Comparison of ENCODE assay signal across 8 cellular contexts in genomic region chr2:64453710-64454315, GRCh38. TPM values are rescaled to one million over a fixed set of nuclear protein-coding genes. Genes with fewer than 3 reads are reported as not detected.
A peak's percentile ranks its signal among the peaks of the same experiment; 100 is the strongest.
DNase-seq lines count a peak whose midpoint lies in the region; ATAC-seq, FAIRE-seq and TF ChIP-seq lines count a peak whose summit lies in the region.

TSS of gene LGALSL (plus strand) at chr2:64454162. CDS start at chr2:64454546, 384 bp downstream.

- peak within 1 kb of the TSS; percentile 80 for H2AFZ ChIP-seq in HCT116 (ENCODE audit: low read depth, low read length, poor library complexity, severe bottlenecking)
- H2AFZ ChIP-seq in neural progenitor cell (replicated peaks) = peak within 1 kb of the TSS; percentile 88

- peaks cover 50% of the 10 kb centered on the region for H3K27me3 Mint-ChIP-seq in activated T-helper 2 cell treated with anti-CD3 and anti-CD28 coated beads, Interferon-gamma antibody, Interleukin-2, Interleukin-4, amounts not matched to agents 10 μg/mL and 5 μg/mL and 100 μg/mL, durations not matched to agents 14 hours and 24 hours and 36 hours (ENCODE audit: low read depth)
- peaks cover 2% of the 10 kb centered on the region for H3K27me3 Mint-ChIP-seq in neural progenitor cell (ENCODE audit: insufficient read depth, low read depth)

- RAD21 ChIA-PET in HCT116 (lab: Charles Lee; ENCODE audit: low non-redundant PET in 1 of 2, low total read pairs in 2 of 2, uncharacterized antibody in 2 of 2, unreplicated experiment in 2 of 2) = no interaction called here

- peak; percentile 60 for TF ChIP-seq POLR2A in HCT116 (IDR thresholded peaks at IDR 0.05; ENCODE audit: borderline replicate concordance, extremely low read depth, insufficient read depth, insufficient read length)

- H3K9me3 Mint-ChIP-seq in activated T-helper 2 cell treated with anti-CD3 and anti-CD28 coated beads, Interferon-gamma antibody, Interleukin-2, Interleukin-4, amounts not matched to agents 10 μg/mL and 5 μg/mL and 100 μg/mL, durations not matched to agents 14 hours and 24 hours and 36 hours = no peaks in the 10 kb centered on the region
- no peaks in the 10 kb centered on the region for H3K9me3 Mint-ChIP-seq in neural progenitor cell

- no peaks in the 10 kb centered on the region for H3K9me3 ChIP-seq in HCT116 (ENCODE audit: control insufficient read depth in 1 of 2, insufficient read depth in 1 of 2, low read depth in 1 of 2, low read length in 2 of 2)
- H3K9me3 ChIP-seq in neural progenitor cell (ENCODE audit: low read depth) = no peaks in the 10 kb centered on the region

- H3K36me3 ChIP-seq in HCT116 (ENCODE audit: control insufficient read depth in 1 of 2, insufficient read depth in 2 of 2, low read length in 2 of 2) (peaks cover 7 to 15% of the 10 kb centered on the region in 2 experiments; a peak in 3 of 4 replicates), neural progenitor cell (peaks cover 6% of the 10 kb centered on the region)

- TF ChIP-seq CTCF in HCT116 (IDR thresholded peaks at IDR 0.05 in 2 of 3, conservative IDR thresholded peaks at IDR 0.05 in 1 of 3; ENCODE audit: borderline replicate concordance in 1 of 3, insufficient read depth in 1 of 3, low read depth in 2 of 3, low read length in 2 of 3) (no peak), neural progenitor cell (IDR thresholded peaks at IDR 0.05) (no peak)

- H3K4me1 ChIP-seq in HCT116 (ENCODE audit: control insufficient read depth in 1 of 2, insufficient read depth in 2 of 2, low read length in 2 of 2) (peaks cover 17 to 27% of the 10 kb centered on the region in 2 experiments), neural progenitor cell (peaks cover 21% of the 10 kb centered on the region)

- POLR2A ChIA-PET in HCT116 (lab: Charles Lee) = interaction anchor here (0.6 to 1.3 kb wide), 3 partner anchors 37 to 94 kb away, joined by 3 to 4 read pairs (median 4); no protein-coding TSS in a partner anchor

- H3K4me2 ChIP-seq in HCT116 (ENCODE audit: low read length) = peak within 1 kb of the TSS; percentile 94
- peak within 1 kb of the TSS; percentile 98 for H3K4me2 ChIP-seq in neural progenitor cell

- TF ChIP-seq RAD21 in HCT116 (IDR thresholded peaks at IDR 0.05; ENCODE audit: low read depth) = no peak

- H3K4me1 Mint-ChIP-seq in activated T-helper 2 cell treated with anti-CD3 and anti-CD28 coated beads, Interferon-gamma antibody, Interleukin-2, Interleukin-4, amounts not matched to agents 10 μg/mL and 5 μg/mL and 100 μg/mL, durations not matched to agents 14 hours and 24 hours and 36 hours (ENCODE audit: low read depth) = peaks cover 5% of the 10 kb centered on the region
- H3K4me1 Mint-ChIP-seq in neural progenitor cell = peaks cover 36% of the 10 kb centered on the region

- H3K9me2 ChIP-seq in HCT116 (ENCODE audit: insufficient read depth) = no peaks in the 10 kb centered on the region

- H3K36me3 Mint-ChIP-seq in activated T-helper 2 cell treated with anti-CD3 and anti-CD28 coated beads, Interferon-gamma antibody, Interleukin-2, Interleukin-4, amounts not matched to agents 10 μg/mL and 5 μg/mL and 100 μg/mL, durations not matched to agents 14 hours and 24 hours and 36 hours (ENCODE audit: low read depth) = no peaks in the 10 kb centered on the region
- H3K36me3 Mint-ChIP-seq in neural progenitor cell = peaks cover 21% of the 10 kb centered on the region

- peak within 1 kb of the TSS; percentile 74 to 82 for H3K4me3 ChIP-seq in HCT116 (replicated peaks in 1 of 2; ENCODE audit: low read depth in 1 of 2, low read length in 2 of 2)
- peak within 1 kb of the TSS; percentile 97 for H3K4me3 ChIP-seq in neural progenitor cell

- intact Hi-C loops in HCT116 (cut with micrococcal nuclease) = no loop called here
- intact Hi-C loops in activated T-helper 2 cell treated with anti-CD3 and anti-CD28 coated beads, Interferon-gamma antibody, Interleukin-2, Interleukin-4, amounts not matched to agents 10 μg/mL and 5 μg/mL and 100 μg/mL, durations not matched to agents 14 hours and 24 hours and 36 hours (cut with micrococcal nuclease) = loop anchor here (10.0 kb wide), 1 partner anchor 89 kb away; no protein-coding TSS in a partner anchor

- H3K79me2 ChIP-seq in HCT116 (ENCODE audit: insufficient read depth, low read length) = no peaks in the 10 kb centered on the region; the same call in 1 of the 2 replicates
- H3K79me2 ChIP-seq in neural progenitor cell (ENCODE audit: low read depth) = peaks cover 7% of the 10 kb centered on the region

- H4K20me1 ChIP-seq in HCT116 (ENCODE audit: insufficient read depth) (no peaks in the 10 kb centered on the region), neural progenitor cell (ENCODE audit: low read depth) (no peaks in the 10 kb centered on the region)

- H3K9ac ChIP-seq in HCT116 (ENCODE audit: low read length) (peak within 1 kb of the TSS; percentile 77), neural progenitor cell (peak within 1 kb of the TSS; percentile 79)

- ATAC-seq in HCT116 = peak; percentile 85

- H3K27me3 ChIP-seq in HCT116 (ENCODE audit: insufficient read depth, low read length) (no peaks in the 10 kb centered on the region), neural progenitor cell (no peaks in the 10 kb centered on the region)

- H3K27ac ChIP-seq in HCT116 (ENCODE audit: low read depth, low read length) (peak within 1 kb of the TSS; percentile 83), neural progenitor cell (peak within 1 kb of the TSS; percentile 93)

- peak within 1 kb of the TSS; percentile 78 for H3K4me3 Mint-ChIP-seq in activated T-helper 2 cell treated with anti-CD3 and anti-CD28 coated beads, Interferon-gamma antibody, Interleukin-2, Interleukin-4, amounts not matched to agents 10 μg/mL and 5 μg/mL and 100 μg/mL, durations not matched to agents 14 hours and 24 hours and 36 hours (ENCODE audit: low read depth)
- H3K4me3 Mint-ChIP-seq in neural progenitor cell = peak within 1 kb of the TSS; percentile 97

- H3K27ac Mint-ChIP-seq in activated T-helper 2 cell treated with anti-CD3 and anti-CD28 coated beads, Interferon-gamma antibody, Interleukin-2, Interleukin-4, amounts not matched to agents 10 μg/mL and 5 μg/mL and 100 μg/mL, durations not matched to agents 14 hours and 24 hours and 36 hours = no peak within 1 kb of the TSS
- H3K27ac Mint-ChIP-seq in neural progenitor cell = peak within 1 kb of the TSS; percentile 99

- BruUV-seq in HCT116 (replicated peaks; lab: Mats Ljungman, UMichigan) = no TSS peak

- H3F3A ChIP-seq in neural progenitor cell (ENCODE audit: low read depth) = peaks cover 26% of the 10 kb centered on the region

- DNase-seq in stimulated activated CD4-positive, alpha-beta T cell treated with anti-CD3 and anti-CD28 coated beads, Interleukin-2, amount 100 ng/mL, for 48 hours = peak; percentile 26
- DNase-seq in stimulated activated CD4-positive, alpha-beta T cell treated with anti-CD3 and anti-CD28 coated beads, Interleukin-15, amount 100 ng/mL, for 24 hours = no peak
- DNase-seq in HCT116 (ENCODE audit: low read depth, low spot score) = peak; percentile 49
- peak; percentile 81 for DNase-seq in NCI-H146 (lab: John Stamatoyannopoulos, UW)
- DNase-seq in activated T-helper 2 cell treated with anti-CD3 and anti-CD28 coated beads, Interferon-gamma antibody, Interleukin-2, Interleukin-4, amounts not matched to agents 10 μg/mL and 5 μg/mL and 100 μg/mL, durations not matched to agents 14 hours and 24 hours and 36 hours (ENCODE audit: low spot score) = peak; percentile 30
- DNase-seq in frontal cortex (ENCODE audit: low spot score in 2 of 2) = peak; percentile 72 to 74
- peak; percentile 92 for DNase-seq in neural progenitor cell (ENCODE audit: low spot score)
- no peak for DNase-seq in NCI-H187 treated with DMSO at 0.1 percent for 48 hours (lab: John Stamatoyannopoulos, UW)

- no peak for FAIRE-seq in frontal cortex (lab: Jason Lieb, UNC)

- CTCF ChIA-PET in HCT116 (lab: Charles Lee) = no interaction called here

TF ChIP-seq in HCT116, 20 proteins besides CTCF, POLR2A, EP300 and RAD21 (continues in another document):
- TF ChIP-seq REST (IDR thresholded peaks at IDR 0.05; ENCODE audit: low read depth) = no peak
- no peak for TF ChIP-seq ELF1 (IDR thresholded peaks at IDR 0.05; ENCODE audit: borderline replicate concordance, low read depth)
- peak; percentile 66 for TF ChIP-seq MAX (IDR thresholded peaks at IDR 0.05)
- TF ChIP-seq EZH2 (IDR thresholded peaks at IDR 0.05) = no peak
- TF ChIP-seq FOSL1 (IDR thresholded peaks at IDR 0.05; ENCODE audit: low read depth) = no peak
- peak; percentile 22; the same call in 1 of the 2 replicates for TF ChIP-seq POLR2AphosphoS5 (IDR thresholded peaks at IDR 0.05; ENCODE audit: low read depth, low read length)
- peak; percentile 44; the same call in 1 of the 2 replicates for TF ChIP-seq ZFX (IDR thresholded peaks at IDR 0.05)

RNA-seq across cellular contexts. Expression of gene LGALSL, which starts in this region (rescaled TPM):
- total RNA-seq in HCT116 (2021; ENCODE audit: unreplicated experiment) = 14.2 TPM
- polyA plus RNA-seq in HCT116 (2012) = 23.0 and 24.0 TPM in 2 replicates
- total RNA-seq in activated T-helper 2 cell treated with anti-CD3 and anti-CD28 coated beads, Interferon-gamma antibody, Interleukin-2, Interleukin-4, amounts not matched to agents 10 μg/mL and 5 μg/mL and 100 μg/mL, durations not matched to agents 14 hours and 24 hours and 36 hours = 2.6 and 3.3 TPM in 2 replicates
- total RNA-seq in frontal cortex = 66.9 TPM
- 24.3 and 31.1 TPM in 2 replicates for total RNA-seq in neural progenitor cell (ENCODE audit: low replicate concordance)

Comparison
In these comparisons a context has a peak if more than half of its experiments do, and no peak if none do; other contexts are left out.
1. DNase-seq: peak in stimulated activated CD4-positive, alpha-beta T cell treated with anti-CD3 and anti-CD28 coated beads, Interleukin-2, amount 100 ng/mL, for 48 hours (2 of 2), HCT116 (single experiment), NCI-H146 (single experiment), activated T-helper 2 cell treated with anti-CD3 and anti-CD28 coated beads, Interferon-gamma antibody, Interleukin-2, Interleukin-4, amounts not matched to agents 10 μg/mL and 5 μg/mL and 100 μg/mL, durations not matched to agents 14 hours and 24 hours and 36 hours (single experiment), frontal cortex (2 of 2) and neural progenitor cell (single experiment); none in stimulated activated CD4-positive, alpha-beta T cell treated with anti-CD3 and anti-CD28 coated beads, Interleukin-15, amount 100 ng/mL, for 24 hours (single experiment) and NCI-H187 treated with DMSO at 0.1 percent for 48 hours (single experiment).